Comparison of ENCODE assay signal across 13 cellular contexts in the genomic region with DNA sequence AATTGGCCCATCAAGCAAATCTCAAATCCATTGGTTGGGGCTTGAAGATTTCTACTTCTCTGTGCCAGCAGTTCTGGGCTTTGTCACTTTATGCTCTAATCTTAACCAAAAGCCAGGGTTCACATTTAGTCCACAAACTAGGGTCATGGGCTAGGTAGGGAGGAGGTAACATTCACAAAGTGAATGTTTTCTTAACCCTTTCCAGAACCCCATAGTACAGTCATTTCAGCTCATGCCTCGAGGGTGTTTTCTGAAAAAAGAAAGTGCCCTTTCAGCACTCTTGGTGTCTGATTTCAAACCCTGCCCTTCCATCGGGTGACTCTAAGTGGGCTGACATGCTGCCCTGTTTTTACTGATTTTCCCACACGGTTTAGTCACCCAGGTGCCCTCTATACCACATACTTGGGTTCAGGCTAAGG. TPM values are rescaled to one million over a fixed set of nuclear protein-coding genes. Genes with fewer than 3 reads are reported as not detected.
DNase-seq lines count a peak whose midpoint lies in the region; ATAC-seq lines count a peak whose summit lies in the region.
"Had no signal": no experiment of that assay in that cellular context is flagged by ENCODE, and none has a peak within 500 bp of the region (broad histone marks: within the 10 kb centered on the region; RNA-seq: fewer than 3 reads in every experiment).

No MANE protein-coding gene starts in this region.

- peak; percentile 20 for ATAC-seq in HG02973 (IDR thresholded peaks at IDR 0.05; ENCODE audit: unreplicated experiment)

- POLR2A ChIA-PET in activated CD4-positive, alpha-beta memory T cell treated with anti-CD3 and anti-CD28 coated beads, Interleukin-2, amount 10 ng/mL, durations not matched to agents 7 days and 5 days (lab: Charles Lee), result no interaction called here

- H3K27ac Mint-ChIP-seq in activated CD4-positive, alpha-beta memory T cell treated with anti-CD3 and anti-CD28 coated beads, Interleukin-2, amount 10 ng/mL, durations not matched to agents 7 days and 5 days, result peak overlapping the region; percentile 55

- peaks cover 4% of the 10 kb centered on the region for H3K36me3 Mint-ChIP-seq in activated CD4-positive, alpha-beta memory T cell treated with anti-CD3 and anti-CD28 coated beads, Interleukin-2, amount 10 ng/mL, durations not matched to agents 7 days and 5 days (ENCODE audit: low read depth)

- CTCF ChIA-PET in activated CD4-positive, alpha-beta memory T cell treated with anti-CD3 and anti-CD28 coated beads, Interleukin-2, amount 10 ng/mL, durations not matched to agents 7 days and 5 days (lab: Charles Lee), result interaction anchor here (0.6 to 1.1 kb wide), 3 partner anchors 52 to 696 kb away, joined by 3 to 5 read pairs (median 4); no protein-coding TSS in a partner anchor

- H3K9me3 Mint-ChIP-seq in activated CD4-positive, alpha-beta memory T cell treated with anti-CD3 and anti-CD28 coated beads, Interleukin-2, amount 10 ng/mL, durations not matched to agents 7 days and 5 days, result no peaks in the 10 kb centered on the region

- H3K4me1 Mint-ChIP-seq in activated CD4-positive, alpha-beta memory T cell treated with anti-CD3 and anti-CD28 coated beads, Interleukin-2, amount 10 ng/mL, durations not matched to agents 7 days and 5 days, result peaks cover 72% of the 10 kb centered on the region

- H3K4me3 Mint-ChIP-seq in activated CD4-positive, alpha-beta memory T cell treated with anti-CD3 and anti-CD28 coated beads, Interleukin-2, amount 10 ng/mL, durations not matched to agents 7 days and 5 days, result no peak overlapping the region

- H3K27me3 Mint-ChIP-seq in activated CD4-positive, alpha-beta memory T cell treated with anti-CD3 and anti-CD28 coated beads, Interleukin-2, amount 10 ng/mL, durations not matched to agents 7 days and 5 days, result no peaks in the 10 kb centered on the region

- peak; percentile 42 for DNase-seq in activated T-cell treated with anti-CD3 and anti-CD28 coated beads for 48 hours (ENCODE audit: low read depth)
- DNase-seq in activated T-cell treated with anti-CD3 and anti-CD28 coated beads, Interleukin-2, amount 50 U/mL, for 1 hour, result no peak
- DNase-seq in activated CD4-positive, alpha-beta memory T cell treated with anti-CD3 and anti-CD28 coated beads, Interleukin-2, amount 10 ng/mL, durations not matched to agents 7 days and 5 days, result peak; percentile 29
- peak; percentile 26 to 35 for DNase-seq in stimulated activated CD8-positive, alpha-beta memory T cell treated with anti-CD3 and anti-CD28 coated beads, Interleukin-15, amount 100 ng/mL, for 48 hours (ENCODE audit: low read depth in 2 of 2)
- no peak for DNase-seq in effector CD8-positive, alpha-beta T cell (lab: John Stamatoyannopoulos, UW)
- no peak for DNase-seq in GF-D8 (lab: John Stamatoyannopoulos, UW)
- DNase-seq in ureter (ENCODE audit: low spot score), result no peak
- DNase-seq: GDM1, islet precursor cell, NCI-H1930 had no signal

RNA-seq across cellular contexts. Expression of a gene that starts 2.6 kb away (rescaled TPM):
- total RNA-seq in activated CD4-positive, alpha-beta memory T cell treated with anti-CD3 and anti-CD28 coated beads, Interleukin-2, amount 10 ng/mL, durations not matched to agents 7 days and 5 days, result 1 to 10 TPM; 7.7 to 7.8 TPM
- 21.7 TPM for total RNA-seq in ureter
- total RNA-seq: fibroblast of villous mesenchyme, skeletal muscle tissue had no signal

Comparison
In these comparisons a context has a peak if more than half of its experiments do, and no peak if none do; other contexts are left out.
1. DNase-seq: peak in activated T-cell treated with anti-CD3 and anti-CD28 coated beads for 48 hours (single experiment), activated CD4-positive, alpha-beta memory T cell treated with anti-CD3 and anti-CD28 coated beads, Interleukin-2, amount 10 ng/mL, durations not matched to agents 7 days and 5 days (single experiment) and stimulated activated CD8-positive, alpha-beta memory T cell treated with anti-CD3 and anti-CD28 coated beads, Interleukin-15, amount 100 ng/mL, for 48 hours (2 of 2); none in activated T-cell treated with anti-CD3 and anti-CD28 coated beads, Interleukin-2, amount 50 U/mL, for 1 hour (single experiment), effector CD8-positive, alpha-beta T cell (single experiment), GF-D8 (single experiment) and ureter (single experiment).